14 cellular contexts compared by ENCODE assay signal in the genomic region with DNA sequence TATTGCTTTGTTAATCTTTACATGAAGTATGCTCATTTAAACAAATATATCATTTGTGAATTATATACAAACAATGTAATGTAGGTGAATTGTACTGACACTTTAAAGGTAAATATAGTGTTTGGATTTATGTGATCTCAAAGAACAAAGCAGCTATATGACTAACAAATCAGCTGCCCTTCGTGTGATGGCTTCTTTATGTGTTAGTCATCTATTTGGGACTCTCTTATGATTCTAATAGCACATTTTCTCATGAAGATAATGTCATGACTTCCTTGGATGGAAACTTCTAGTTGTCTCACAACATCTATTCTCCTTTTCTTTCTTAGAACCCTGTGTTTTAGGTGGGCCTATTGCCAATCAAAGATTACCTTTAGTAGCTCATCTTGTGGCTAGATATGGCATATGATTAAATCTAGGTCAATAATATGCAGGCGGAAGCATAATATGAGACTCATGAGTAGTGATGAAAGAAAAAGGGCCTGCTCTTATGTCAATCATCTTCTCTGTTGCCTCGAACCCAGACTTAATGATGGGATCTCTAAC. TPM values are rescaled to one million over a fixed set of nuclear protein-coding genes. Genes with fewer than 3 reads are reported as not detected.
DNase-seq lines count a peak whose midpoint lies in the region; ATAC-seq and TF ChIP-seq lines count a peak whose summit lies in the region.
"Had no signal": no experiment of that assay in that cellular context is flagged by ENCODE, and none has a peak within 500 bp of the region (broad histone marks: within the 10 kb centered on the region; RNA-seq: fewer than 3 reads in every experiment).

No MANE protein-coding gene starts in this region.

- H2BK120ac ChIP-seq in IMR-90 (ENCODE audit: low read depth, low read length): no peak overlapping the region

- TF ChIP-seq CTCF in IMR-90 (conservative IDR thresholded peaks at IDR 0.05; ENCODE audit: low read depth, low read length) (no peak), brain microvascular endothelial cell (IDR thresholded peaks at IDR 0.05; ENCODE audit: low read depth, low read length, missing control alignments) (no peak)

- intact Hi-C loops in IMR-90 (cut with micrococcal nuclease) (no loop called here), right cardiac atrium (cut with DNase I) (no loop called here)

- no peak overlapping the region for H2BK20ac ChIP-seq in IMR-90 (ENCODE audit: low read depth, low read length)

- ATAC-seq in IMR-90 (ENCODE audit: low read depth) (no peak), right cardiac atrium (no peak)
- ATAC-seq: naive thymus-derived CD8-positive, alpha-beta T cell had no signal

- H3K36me3 ChIP-seq in IMR-90 (ENCODE audit: control insufficient read depth, insufficient read depth, low read length): no peaks in the 10 kb centered on the region
- H3K36me3 ChIP-seq in brain microvascular endothelial cell (replicated peaks): no peaks in the 10 kb centered on the region

- H3K14ac ChIP-seq in IMR-90 (replicated peaks; ENCODE audit: low read depth, low read length): no peak overlapping the region

- dilution Hi-C loops in IMR-90 (cut with HindIII; ENCODE audit: low sequenced_read_pairs, unreplicated experiment): no loop called here

- no peak overlapping the region for H3K23ac ChIP-seq in IMR-90 (ENCODE audit: low read depth, low read length)

- no peak overlapping the region for H3K4me2 ChIP-seq in IMR-90 (ENCODE audit: low read depth, low read length)

- POLR2A ChIA-PET in IMR-90 (lab: Charles Lee; ENCODE audit: unreplicated experiment): no interaction called here

- H3K9me3 ChIP-seq in IMR-90 (ENCODE audit: control insufficient read depth, insufficient read depth, low read length) (no peaks in the 10 kb centered on the region), right cardiac atrium (ENCODE audit: control insufficient read depth, low read length) (no peaks in the 10 kb centered on the region)

- H3K56ac ChIP-seq in IMR-90 (ENCODE audit: extremely low read depth, insufficient read depth, low read length): no peak overlapping the region

- no CpG with 5 or more reads among the region's 3 CpGs for WGBS in IMR-90 (ENCODE audit: extremely low coverage in 2 of 2, insufficient read length in 1 of 2), 2 experiments
- WGBS in right cardiac atrium: 72% methylated on average over 3 of the region's 3 CpGs

- in situ Hi-C loops in IMR-90 (cut with MboI; ENCODE audit: low sequenced_read_pairs): no loop called here
- in situ Hi-C loops in brain microvascular endothelial cell (cut with HindIII; ENCODE audit: low pct_ligation_motif_present, low sequenced_read_pairs): no loop called here

- TF ChIP-seq POLR2A in IMR-90 (IDR thresholded peaks at IDR 0.05; ENCODE audit: low read depth, low read length): no peak

- no peak for TF ChIP-seq RAD21 in IMR-90 (IDR thresholded peaks at IDR 0.05; ENCODE audit: low read length)

- H4K20me1 ChIP-seq in IMR-90 (ENCODE audit: insufficient read depth, low read length): no peaks in the 10 kb centered on the region

- no peak overlapping the region for H3K18ac ChIP-seq in IMR-90 (ENCODE audit: low read depth, low read length)

- H4K91ac ChIP-seq in IMR-90 (ENCODE audit: insufficient read depth, low read depth, low read length): no peak overlapping the region

- H3K9ac ChIP-seq in IMR-90 (ENCODE audit: low read depth, low read length): no peak overlapping the region

- H2AK9ac ChIP-seq in IMR-90 (replicated peaks; ENCODE audit: low read depth, low read length, poor library complexity): no peak overlapping the region

- no peaks in the 10 kb centered on the region for H3K9me1 ChIP-seq in IMR-90 (ENCODE audit: insufficient read depth, low read length)

- H3K4me1 ChIP-seq in IMR-90 (ENCODE audit: control insufficient read depth, insufficient read depth, low read length) (no peaks in the 10 kb centered on the region), right cardiac atrium (ENCODE audit: control insufficient read depth, insufficient read depth, low read length) (no peaks in the 10 kb centered on the region)

- no peak overlapping the region for H4K5ac ChIP-seq in IMR-90 (ENCODE audit: low read depth, low read length)

- DNase-seq in COLO829 (ENCODE audit: low spot score): peak; percentile 66
- DNase-seq in IMR-90: peak; percentile 8
- peak; percentile 44 for DNase-seq in brain microvascular endothelial cell
- peak; percentile 4 for DNase-seq in kidney glomerular epithelial cell (lab: John Stamatoyannopoulos, UW)
- no peak for DNase-seq in SIG-M5 (lab: John Stamatoyannopoulos, UW)
- no peak for DNase-seq in anterior cingulate cortex (lab: John Stamatoyannopoulos, UW)
- no peak for DNase-seq in NCI-H2029 (lab: John Stamatoyannopoulos, UW)
- DNase-seq in right cardiac atrium: no peak
- DNase-seq: activated CD8-positive, alpha-beta memory T cell treated with anti-CD3 and anti-CD28 coated beads, Interleukin-2, amount 50 U/mL, for 4 hours; H9; naive thymus-derived CD8-positive, alpha-beta T cell; retina had no signal

- no TSS peak for BruUV-seq in IMR-90 (replicated peaks; lab: Mats Ljungman, UMichigan)

- H4K8ac ChIP-seq in IMR-90 (ENCODE audit: low read depth in 2 of 2, low read length in 2 of 2): no peak overlapping the region

- H3K27ac ChIP-seq in IMR-90 (ENCODE audit: insufficient read depth, low read length): no peak overlapping the region
- H3K27ac ChIP-seq in brain microvascular endothelial cell: no peak overlapping the region
- H3K27ac ChIP-seq in right cardiac atrium (ENCODE audit: low read length): no peak overlapping the region
- H3K27ac ChIP-seq: HL-60, SK-N-MC had no signal

- H3K27me3 ChIP-seq in IMR-90 (ENCODE audit: control insufficient read depth, insufficient read depth, low read length) (no peaks in the 10 kb centered on the region), brain microvascular endothelial cell (replicated peaks) (no peaks in the 10 kb centered on the region), right cardiac atrium (ENCODE audit: control insufficient read depth, insufficient read depth) (no peaks in the 10 kb centered on the region)

- no peak overlapping the region for H3K4ac ChIP-seq in IMR-90 (ENCODE audit: low read depth, low read length)

- no peaks in the 10 kb centered on the region for H3K79me1 ChIP-seq in IMR-90 (ENCODE audit: low read depth in 1 of 2, low read length in 2 of 2)

- no peak overlapping the region for H2BK5ac ChIP-seq in IMR-90 (ENCODE audit: low read depth, low read length, poor library complexity, severe bottlenecking)

- H3K4me3 ChIP-seq in IMR-90 (ENCODE audit: insufficient read depth, low read depth, low read length): no peak overlapping the region
- no peak overlapping the region for H3K4me3 ChIP-seq in brain microvascular endothelial cell (ENCODE audit: low read depth, low read length)
- H3K4me3 ChIP-seq in right cardiac atrium (ENCODE audit: low read length): no peak overlapping the region
- H3K4me3 ChIP-seq: SK-N-MC had no signal

- CTCF ChIA-PET in IMR-90 (lab: Yijun Ruan, JAX): no interaction called here

- H2AK5ac ChIP-seq in IMR-90 (ENCODE audit: low read depth, low read length): no peak overlapping the region

- no peak overlapping the region for H2AFZ ChIP-seq in IMR-90 (replicated peaks; ENCODE audit: low read length, poor library complexity)

- no peak overlapping the region for H2BK15ac ChIP-seq in IMR-90 (ENCODE audit: low read depth, low read length)

TF ChIP-seq in IMR-90, 13 proteins besides CTCF, POLR2A, EP300 and RAD21:
- TF ChIP-seq, protein P1, sequence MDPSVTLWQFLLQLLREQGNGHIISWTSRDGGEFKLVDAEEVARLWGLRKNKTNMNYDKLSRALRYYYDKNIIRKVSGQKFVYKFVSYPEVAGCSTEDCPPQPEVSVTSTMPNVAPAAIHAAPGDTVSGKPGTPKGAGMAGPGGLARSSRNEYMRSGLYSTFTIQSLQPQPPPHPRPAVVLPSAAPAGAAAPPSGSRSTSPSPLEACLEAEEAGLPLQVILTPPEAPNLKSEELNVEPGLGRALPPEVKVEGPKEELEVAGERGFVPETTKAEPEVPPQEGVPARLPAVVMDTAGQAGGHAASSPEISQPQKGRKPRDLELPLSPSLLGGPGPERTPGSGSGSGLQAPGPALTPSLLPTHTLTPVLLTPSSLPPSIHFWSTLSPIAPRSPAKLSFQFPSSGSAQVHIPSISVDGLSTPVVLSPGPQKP (IDR thresholded peaks at IDR 0.05; ENCODE audit: borderline replicate concordance, low read depth, low read length): no peak
- TF ChIP-seq MAZ (IDR thresholded peaks at IDR 0.05; ENCODE audit: borderline replicate concordance, low read depth, low read length) (no peak), RCOR1 (IDR thresholded peaks at IDR 0.05; ENCODE audit: insufficient replicate concordance, low read length) (no peak), RFX5 (IDR thresholded peaks at IDR 0.05; ENCODE audit: low read depth, low read length) (no peak), NFE2L2 (IDR thresholded peaks at IDR 0.05; ENCODE audit: low read depth, low read length) (no peak), CEBPB (IDR thresholded peaks at IDR 0.05; ENCODE audit: low read depth, low read length) (no peak), BHLHE40 (IDR thresholded peaks at IDR 0.05; ENCODE audit: low read depth, low read length) (no peak), FOS (IDR thresholded peaks at IDR 0.05; ENCODE audit: low read depth, low read length) (no peak), SMC3 (IDR thresholded peaks at IDR 0.05; ENCODE audit: low read depth, low read length) (no peak), MXI1 (IDR thresholded peaks at IDR 0.05; ENCODE audit: borderline replicate concordance, low read depth, low read length) (no peak), MAFK (IDR thresholded peaks at IDR 0.05; ENCODE audit: low read depth, low read length) (no peak), CHD1 (IDR thresholded peaks at IDR 0.05; ENCODE audit: low read depth, low read length) (no peak)
- TF ChIP-seq, protein P2, sequence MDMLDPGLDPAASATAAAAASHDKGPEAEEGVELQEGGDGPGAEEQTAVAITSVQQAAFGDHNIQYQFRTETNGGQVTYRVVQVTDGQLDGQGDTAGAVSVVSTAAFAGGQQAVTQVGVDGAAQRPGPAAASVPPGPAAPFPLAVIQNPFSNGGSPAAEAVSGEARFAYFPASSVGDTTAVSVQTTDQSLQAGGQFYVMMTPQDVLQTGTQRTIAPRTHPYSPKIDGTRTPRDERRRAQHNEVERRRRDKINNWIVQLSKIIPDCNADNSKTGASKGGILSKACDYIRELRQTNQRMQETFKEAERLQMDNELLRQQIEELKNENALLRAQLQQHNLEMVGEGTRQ (IDR thresholded peaks at IDR 0.05; ENCODE audit: low read depth, low read length): no peak

RNA-seq across cellular contexts. Expression of a gene that starts 45.0 kb away (rescaled TPM):
- 59.5 and 82.8 TPM in 2 replicates for total RNA-seq in IMR-90 (2012; rRNA removed)
- polyA plus RNA-seq in IMR-90 (2012; rRNA removed): 19.4 and 24.7 TPM in 2 replicates
- polyA plus RNA-seq in IMR-90 (2012; cell fraction: cytosol; rRNA removed): 6.1 and 8.8 TPM in 2 replicates
- 2.2 and 7.9 TPM in 2 replicates for polyA plus RNA-seq in IMR-90 (2012; cell fraction: nucleus; rRNA removed; ENCODE audit: low replicate concordance)
- 10 to 100 TPM; 57.6 to 65.7 (median 64.0) TPM for total RNA-seq in right cardiac atrium
- polyA plus RNA-seq in right cardiac atrium: 20.8 TPM

Comparison
In these comparisons a context has a peak if more than half of its experiments do, and no peak if none do; other contexts are left out.
1. DNase-seq: peak in COLO829 (single experiment), IMR-90 (single experiment), brain microvascular endothelial cell (single experiment) and kidney glomerular epithelial cell (single experiment); none in SIG-M5 (single experiment), anterior cingulate cortex (0 of 58), NCI-H2029 (single experiment) and right cardiac atrium (0 of 3).